27 cellular contexts compared by ENCODE assay signal in genomic region chr2:113826346-113827285, GRCh38.
DNase-seq lines count a peak whose midpoint lies in the region; ATAC-seq and TF ChIP-seq lines count a peak whose summit lies in the region.
"Had no signal": no experiment of that assay in that cellular context is flagged by ENCODE, and none has a peak within 500 bp of the region (broad histone marks: within the 10 kb centered on the region; RNA-seq: fewer than 3 reads in every experiment).

No MANE protein-coding gene starts in this region.

- no peak for TF ChIP-seq POLR2A in body of pancreas (IDR thresholded peaks at IDR 0.05)

- H3K27me3 Mint-ChIP-seq in activated CD4-positive, alpha-beta T cell treated with anti-CD3 and anti-CD28 coated beads for 36 hours: no peaks in the 10 kb centered on the region
- no peaks in the 10 kb centered on the region for H3K27me3 Mint-ChIP-seq in type B pancreatic cell
- H3K27me3 Mint-ChIP-seq: activated naive CD8-positive, alpha-beta T cell treated with anti-CD3 and anti-CD28 coated beads, Interleukin-2, amount 10 ng/mL, durations not matched to agents 7 days and 5 days; stimulated activated naive B cell treated with anti-CD40 and anti-IgM and Interleukin-4, amounts not matched to agents 10 μg/mL and 1 μg/mL and 100 μg/mL, for 72 hours had no signal

- H3K9me3 ChIP-seq in body of pancreas: no peaks in the 10 kb centered on the region
- H3K9me3 ChIP-seq: left ventricle myocardium inferior, testis had no signal

- no peak overlapping the region for H3K27ac ChIP-seq in body of pancreas
- H3K27ac ChIP-seq: 22Rv1, left ventricle myocardium inferior, PC-9, testis, VCaP had no signal

- H3K36me3 Mint-ChIP-seq in activated CD4-positive, alpha-beta T cell treated with anti-CD3 and anti-CD28 coated beads for 36 hours (ENCODE audit: low read depth): peaks cover 2% of the 10 kb centered on the region
- no peaks in the 10 kb centered on the region for H3K36me3 Mint-ChIP-seq in type B pancreatic cell
- H3K36me3 Mint-ChIP-seq: natural killer cell treated with Interleukin-12 subunit alpha and Interleukin-12 subunit beta and Interleukin-15 and Interleukin-18, amount 100 ng/mL, for 72 hours had no signal

- ATAC-seq in activated CD4-positive, alpha-beta T cell treated with anti-CD3 and anti-CD28 coated beads for 36 hours: no peak
- ATAC-seq in body of pancreas (peak; percentile 9), HG02840 (IDR thresholded peaks at IDR 0.05; ENCODE audit: low FRiP score, unreplicated experiment) (no peak)
- ATAC-seq: CD8-positive, alpha-beta T cell; natural killer cell treated with Interleukin-12 subunit alpha and Interleukin-12 subunit beta and Interleukin-15 and Interleukin-18, amount 100 ng/mL, for 72 hours; stimulated activated naive B cell treated with anti-CD40 and anti-IgM and Interleukin-4, amounts not matched to agents 10 μg/mL and 1 μg/mL and 100 μg/mL, for 72 hours had no signal

- intact Hi-C loops in activated CD4-positive, alpha-beta T cell treated with anti-CD3 and anti-CD28 coated beads for 36 hours (cut with DNase I, micrococcal nuclease): no loop called here
- intact Hi-C loops in body of pancreas (cut with DNase I): no loop called here

- no peak for DNase-seq in activated CD4-positive, alpha-beta T cell treated with anti-CD3 and anti-CD28 coated beads for 36 hours
- DNase-seq in activated CD4-positive, alpha-beta T cell treated with anti-CD3 and anti-CD28 coated beads for 4 hours: no peak
- DNase-seq in body of pancreas (no peak), medulla oblongata (ENCODE audit: extremely low spot score) (peak; percentile 4), type B pancreatic cell (ENCODE audit: extremely low spot score, unreplicated experiment) (no peak), NK-92 (lab: John Stamatoyannopoulos, UW; ENCODE audit: unreplicated experiment) (no peak)
- no peak for DNase-seq in stimulated activated CD4-positive, alpha-beta T cell treated with anti-CD3 and anti-CD28 coated beads, Interleukin-12 subunit alpha, Interleukin-12 subunit beta, amount 100 ng/mL, for 4 hours
- DNase-seq: activated CD4-positive, alpha-beta T cell treated with anti-CD3 and anti-CD28 coated beads, Interleukin-2, amount 50 U/mL, for 4 hours; activated CD8-positive, alpha-beta memory T cell treated with anti-CD3 and anti-CD28 coated beads, Interleukin-2, amount 50 U/mL, for 48 hours; activated naive CD8-positive, alpha-beta T cell treated with anti-CD3 and anti-CD28 coated beads, Interleukin-2, amount 10 ng/mL, durations not matched to agents 7 days and 5 days; AML-193; CD8-positive, alpha-beta T cell; GF-D8; left ventricle myocardium inferior; NCI-H1048; NCI-H2029; PC-9; SIG-M5; stimulated activated CD4-positive, alpha-beta T cell treated with anti-CD3 and anti-CD28 coated beads, Interleukin-2, amount 100 ng/mL, for 48 hours; stimulated activated naive B cell treated with anti-CD40 and anti-IgM and Interleukin-4, amounts not matched to agents 10 μg/mL and 1 μg/mL and 100 μg/mL, for 72 hours; testis had no signal

- no peaks in the 10 kb centered on the region for H3K27me3 ChIP-seq in body of pancreas
- H3K27me3 ChIP-seq: testis had no signal

- no peak overlapping the region for H3K4me3 Mint-ChIP-seq in activated CD4-positive, alpha-beta T cell treated with anti-CD3 and anti-CD28 coated beads for 36 hours
- H3K4me3 Mint-ChIP-seq in type B pancreatic cell: no peak overlapping the region
- H3K4me3 Mint-ChIP-seq: activated naive CD8-positive, alpha-beta T cell treated with anti-CD3 and anti-CD28 coated beads, Interleukin-2, amount 10 ng/mL, durations not matched to agents 7 days and 5 days; CD8-positive, alpha-beta T cell; natural killer cell treated with Interleukin-12 subunit alpha and Interleukin-12 subunit beta and Interleukin-15 and Interleukin-18, amount 100 ng/mL, for 72 hours; stimulated activated naive B cell treated with anti-CD40 and anti-IgM and Interleukin-4, amounts not matched to agents 10 μg/mL and 1 μg/mL and 100 μg/mL, for 72 hours; T-helper 1 cell treated with Interleukin-12 subunit alpha and Interleukin-12 subunit beta and Interleukin-4 antibody, amounts not matched to agents 30 μg/mL and 1 μg/mL, for 36 hours had no signal

- CTCF ChIA-PET in activated CD4-positive, alpha-beta T cell treated with anti-CD3 and anti-CD28 coated beads for 36 hours (lab: Charles Lee): no interaction called here

- H3K4me1 ChIP-seq in body of pancreas: peaks cover 6% of the 10 kb centered on the region
- H3K4me1 ChIP-seq: left ventricle myocardium inferior, testis had no signal

- WGBS in body of pancreas, 2 donors: 62 to 68% methylated on average over 4 of the region's 4 CpGs

- H3K4me3 ChIP-seq in body of pancreas: no peak overlapping the region
- H3K4me3 ChIP-seq: left ventricle myocardium inferior, PC-9, smooth muscle cell, testis had no signal

- peak overlapping the region; percentile 38 for H3K27ac Mint-ChIP-seq in activated CD4-positive, alpha-beta T cell treated with anti-CD3 and anti-CD28 coated beads for 36 hours
- H3K27ac Mint-ChIP-seq in type B pancreatic cell: peak overlapping the region; percentile 27
- H3K27ac Mint-ChIP-seq: activated naive CD8-positive, alpha-beta T cell treated with anti-CD3 and anti-CD28 coated beads, Interleukin-2, amount 10 ng/mL, durations not matched to agents 7 days and 5 days; CD8-positive, alpha-beta T cell; natural killer cell treated with Interleukin-12 subunit alpha and Interleukin-12 subunit beta and Interleukin-15 and Interleukin-18, amount 100 ng/mL, for 72 hours; stimulated activated naive B cell treated with anti-CD40 and anti-IgM and Interleukin-4, amounts not matched to agents 10 μg/mL and 1 μg/mL and 100 μg/mL, for 72 hours; T-helper 1 cell treated with Interleukin-12 subunit alpha and Interleukin-12 subunit beta and Interleukin-4 antibody, amounts not matched to agents 30 μg/mL and 1 μg/mL, for 36 hours had no signal

- H3K4me1 Mint-ChIP-seq in activated CD4-positive, alpha-beta T cell treated with anti-CD3 and anti-CD28 coated beads for 36 hours: no peaks in the 10 kb centered on the region
- peaks cover 13% of the 10 kb centered on the region for H3K4me1 Mint-ChIP-seq in type B pancreatic cell (ENCODE audit: unreplicated experiment)
- H3K4me1 Mint-ChIP-seq: activated naive CD8-positive, alpha-beta T cell treated with anti-CD3 and anti-CD28 coated beads, Interleukin-2, amount 10 ng/mL, durations not matched to agents 7 days and 5 days had no signal

- no peaks in the 10 kb centered on the region for H3K9me3 Mint-ChIP-seq in activated CD4-positive, alpha-beta T cell treated with anti-CD3 and anti-CD28 coated beads for 36 hours (ENCODE audit: low read depth)
- peaks cover 13% of the 10 kb centered on the region for H3K9me3 Mint-ChIP-seq in type B pancreatic cell
- H3K9me3 Mint-ChIP-seq: CD8-positive, alpha-beta T cell; natural killer cell treated with Interleukin-12 subunit alpha and Interleukin-12 subunit beta and Interleukin-15 and Interleukin-18, amount 100 ng/mL, for 72 hours; stimulated activated naive B cell treated with anti-CD40 and anti-IgM and Interleukin-4, amounts not matched to agents 10 μg/mL and 1 μg/mL and 100 μg/mL, for 72 hours had no signal

- no peaks in the 10 kb centered on the region for H3K36me3 ChIP-seq in body of pancreas (replicated peaks in 1 of 2; ENCODE audit: insufficient read depth in 1 of 2, low read depth in 2 of 2)
- H3K36me3 ChIP-seq: left ventricle myocardium inferior had no signal

- POLR2A ChIA-PET in activated CD4-positive, alpha-beta T cell treated with anti-CD3 and anti-CD28 coated beads for 36 hours (lab: Charles Lee): no interaction called here

- TF ChIP-seq CTCF in body of pancreas (IDR thresholded peaks at IDR 0.05) (no peak), type B pancreatic cell (conservative IDR thresholded peaks at IDR 0.05) (no peak)
